In genomic region chr15:80071652-80072051, GRCh38 we compare ENCODE assay signal across 2 cellular contexts.
TF ChIP-seq lines count a peak whose summit lies in the region.

No MANE protein-coding gene starts in this region.

TF ChIP-seq in SK-N-SH, 30 proteins besides CTCF, POLR2A, EP300 and RAD21 (continued from another document):
- TF ChIP-seq, protein P1, sequence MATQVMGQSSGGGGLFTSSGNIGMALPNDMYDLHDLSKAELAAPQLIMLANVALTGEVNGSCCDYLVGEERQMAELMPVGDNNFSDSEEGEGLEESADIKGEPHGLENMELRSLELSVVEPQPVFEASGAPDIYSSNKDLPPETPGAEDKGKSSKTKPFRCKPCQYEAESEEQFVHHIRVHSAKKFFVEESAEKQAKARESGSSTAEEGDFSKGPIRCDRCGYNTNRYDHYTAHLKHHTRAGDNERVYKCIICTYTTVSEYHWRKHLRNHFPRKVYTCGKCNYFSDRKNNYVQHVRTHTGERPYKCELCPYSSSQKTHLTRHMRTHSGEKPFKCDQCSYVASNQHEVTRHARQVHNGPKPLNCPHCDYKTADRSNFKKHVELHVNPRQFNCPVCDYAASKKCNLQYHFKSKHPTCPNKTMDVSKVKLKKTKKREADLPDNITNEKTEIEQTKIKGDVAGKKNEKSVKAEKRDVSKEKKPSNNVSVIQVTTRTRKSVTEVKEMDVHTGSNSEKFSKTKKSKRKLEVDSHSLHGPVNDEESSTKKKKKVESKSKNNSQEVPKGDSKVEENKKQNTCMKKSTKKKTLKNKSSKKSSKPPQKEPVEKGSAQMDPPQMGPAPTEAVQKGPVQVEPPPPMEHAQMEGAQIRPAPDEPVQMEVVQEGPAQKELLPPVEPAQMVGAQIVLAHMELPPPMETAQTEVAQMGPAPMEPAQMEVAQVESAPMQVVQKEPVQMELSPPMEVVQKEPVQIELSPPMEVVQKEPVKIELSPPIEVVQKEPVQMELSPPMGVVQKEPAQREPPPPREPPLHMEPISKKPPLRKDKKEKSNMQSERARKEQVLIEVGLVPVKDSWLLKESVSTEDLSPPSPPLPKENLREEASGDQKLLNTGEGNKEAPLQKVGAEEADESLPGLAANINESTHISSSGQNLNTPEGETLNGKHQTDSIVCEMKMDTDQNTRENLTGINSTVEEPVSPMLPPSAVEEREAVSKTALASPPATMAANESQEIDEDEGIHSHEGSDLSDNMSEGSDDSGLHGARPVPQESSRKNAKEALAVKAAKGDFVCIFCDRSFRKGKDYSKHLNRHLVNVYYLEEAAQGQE (IDR thresholded peaks at IDR 0.05; ENCODE audit: low read depth, low read length) = no peak
- TF ChIP-seq SMC3 (IDR thresholded peaks at IDR 0.05; ENCODE audit: low read depth, low read length) (no peak), NFIC (IDR thresholded peaks at IDR 0.05; ENCODE audit: borderline replicate concordance) (no peak), RCOR1 (IDR thresholded peaks at IDR 0.05; ENCODE audit: low read length) (no peak), TEAD4 (IDR thresholded peaks at IDR 0.05; ENCODE audit: borderline replicate concordance, insufficient read depth) (no peak), FOXM1 (IDR thresholded peaks at IDR 0.05; ENCODE audit: low read depth) (no peak), POLR2AphosphoS5 (IDR thresholded peaks at IDR 0.05; ENCODE audit: low read depth, low read length) (no peak), RFX5 (IDR thresholded peaks at IDR 0.05; ENCODE audit: low read length) (no peak), RXRA (IDR thresholded peaks at IDR 0.05; ENCODE audit: borderline replicate concordance, low read depth) (no peak), EZH2phosphoT487 (IDR thresholded peaks at IDR 0.05; ENCODE audit: borderline replicate concordance, low read depth) (no peak), SIN3A (IDR thresholded peaks at IDR 0.05; ENCODE audit: borderline replicate concordance, low read depth, low read length) (no peak), USF1 (IDR thresholded peaks at IDR 0.05; ENCODE audit: borderline replicate concordance, low read depth) (no peak), TAF1 (IDR thresholded peaks at IDR 0.05; ENCODE audit: borderline replicate concordance, low read depth, low read length) (no peak)
TF ChIP-seq in SK-N-SH: peak in this region for 0.

TF ChIP-seq in SK-N-SH treated with all-trans-retinoic acid at 6 μM for 48 hours, 23 proteins besides CTCF, POLR2A, EP300 and RAD21 (continued from another document):
- TF ChIP-seq TSHZ2 (CRISPR knock-in tag; IDR thresholded peaks at IDR 0.05) (no peak), ZFP30 (CRISPR knock-in tag; IDR thresholded peaks at IDR 0.05) (no peak)
